In genomic region chr17:30908717-30909420, GRCh38 we compare ENCODE assay signal across 1 cellular context.
TF ChIP-seq lines count a peak whose summit lies in the region.

No MANE protein-coding gene starts in this region.

TF ChIP-seq in K562, 482 proteins besides CTCF, POLR2A, EP300 and RAD21:
- TF ChIP-seq LARP7 (IDR thresholded peaks at IDR 0.05) (no peak), SPI1 (IDR thresholded peaks at IDR 0.05; ENCODE audit: borderline replicate concordance, low read depth, low read length) (peak; percentile 27; the same call in 1 of the 2 replicates), CXXC5 (CRISPR knock-in tag; IDR thresholded peaks at IDR 0.05) (no peak)
